ENCODE assay signal across 1 cellular context in genomic region chr2:42722328-42723190, GRCh38.
TF ChIP-seq lines count a peak whose summit lies in the region.

No MANE protein-coding gene starts in this region.

TF ChIP-seq in H1, 55 proteins besides CTCF, POLR2A, EP300 and RAD21 (continued from another document):
- TF ChIP-seq SIN3A (conservative IDR thresholded peaks at IDR 0.05 in 1 of 2, IDR thresholded peaks at IDR 0.05 in 1 of 2; ENCODE audit: low read depth in 1 of 2, low read length in 2 of 2) = no peak
- TF ChIP-seq, protein P1, sequence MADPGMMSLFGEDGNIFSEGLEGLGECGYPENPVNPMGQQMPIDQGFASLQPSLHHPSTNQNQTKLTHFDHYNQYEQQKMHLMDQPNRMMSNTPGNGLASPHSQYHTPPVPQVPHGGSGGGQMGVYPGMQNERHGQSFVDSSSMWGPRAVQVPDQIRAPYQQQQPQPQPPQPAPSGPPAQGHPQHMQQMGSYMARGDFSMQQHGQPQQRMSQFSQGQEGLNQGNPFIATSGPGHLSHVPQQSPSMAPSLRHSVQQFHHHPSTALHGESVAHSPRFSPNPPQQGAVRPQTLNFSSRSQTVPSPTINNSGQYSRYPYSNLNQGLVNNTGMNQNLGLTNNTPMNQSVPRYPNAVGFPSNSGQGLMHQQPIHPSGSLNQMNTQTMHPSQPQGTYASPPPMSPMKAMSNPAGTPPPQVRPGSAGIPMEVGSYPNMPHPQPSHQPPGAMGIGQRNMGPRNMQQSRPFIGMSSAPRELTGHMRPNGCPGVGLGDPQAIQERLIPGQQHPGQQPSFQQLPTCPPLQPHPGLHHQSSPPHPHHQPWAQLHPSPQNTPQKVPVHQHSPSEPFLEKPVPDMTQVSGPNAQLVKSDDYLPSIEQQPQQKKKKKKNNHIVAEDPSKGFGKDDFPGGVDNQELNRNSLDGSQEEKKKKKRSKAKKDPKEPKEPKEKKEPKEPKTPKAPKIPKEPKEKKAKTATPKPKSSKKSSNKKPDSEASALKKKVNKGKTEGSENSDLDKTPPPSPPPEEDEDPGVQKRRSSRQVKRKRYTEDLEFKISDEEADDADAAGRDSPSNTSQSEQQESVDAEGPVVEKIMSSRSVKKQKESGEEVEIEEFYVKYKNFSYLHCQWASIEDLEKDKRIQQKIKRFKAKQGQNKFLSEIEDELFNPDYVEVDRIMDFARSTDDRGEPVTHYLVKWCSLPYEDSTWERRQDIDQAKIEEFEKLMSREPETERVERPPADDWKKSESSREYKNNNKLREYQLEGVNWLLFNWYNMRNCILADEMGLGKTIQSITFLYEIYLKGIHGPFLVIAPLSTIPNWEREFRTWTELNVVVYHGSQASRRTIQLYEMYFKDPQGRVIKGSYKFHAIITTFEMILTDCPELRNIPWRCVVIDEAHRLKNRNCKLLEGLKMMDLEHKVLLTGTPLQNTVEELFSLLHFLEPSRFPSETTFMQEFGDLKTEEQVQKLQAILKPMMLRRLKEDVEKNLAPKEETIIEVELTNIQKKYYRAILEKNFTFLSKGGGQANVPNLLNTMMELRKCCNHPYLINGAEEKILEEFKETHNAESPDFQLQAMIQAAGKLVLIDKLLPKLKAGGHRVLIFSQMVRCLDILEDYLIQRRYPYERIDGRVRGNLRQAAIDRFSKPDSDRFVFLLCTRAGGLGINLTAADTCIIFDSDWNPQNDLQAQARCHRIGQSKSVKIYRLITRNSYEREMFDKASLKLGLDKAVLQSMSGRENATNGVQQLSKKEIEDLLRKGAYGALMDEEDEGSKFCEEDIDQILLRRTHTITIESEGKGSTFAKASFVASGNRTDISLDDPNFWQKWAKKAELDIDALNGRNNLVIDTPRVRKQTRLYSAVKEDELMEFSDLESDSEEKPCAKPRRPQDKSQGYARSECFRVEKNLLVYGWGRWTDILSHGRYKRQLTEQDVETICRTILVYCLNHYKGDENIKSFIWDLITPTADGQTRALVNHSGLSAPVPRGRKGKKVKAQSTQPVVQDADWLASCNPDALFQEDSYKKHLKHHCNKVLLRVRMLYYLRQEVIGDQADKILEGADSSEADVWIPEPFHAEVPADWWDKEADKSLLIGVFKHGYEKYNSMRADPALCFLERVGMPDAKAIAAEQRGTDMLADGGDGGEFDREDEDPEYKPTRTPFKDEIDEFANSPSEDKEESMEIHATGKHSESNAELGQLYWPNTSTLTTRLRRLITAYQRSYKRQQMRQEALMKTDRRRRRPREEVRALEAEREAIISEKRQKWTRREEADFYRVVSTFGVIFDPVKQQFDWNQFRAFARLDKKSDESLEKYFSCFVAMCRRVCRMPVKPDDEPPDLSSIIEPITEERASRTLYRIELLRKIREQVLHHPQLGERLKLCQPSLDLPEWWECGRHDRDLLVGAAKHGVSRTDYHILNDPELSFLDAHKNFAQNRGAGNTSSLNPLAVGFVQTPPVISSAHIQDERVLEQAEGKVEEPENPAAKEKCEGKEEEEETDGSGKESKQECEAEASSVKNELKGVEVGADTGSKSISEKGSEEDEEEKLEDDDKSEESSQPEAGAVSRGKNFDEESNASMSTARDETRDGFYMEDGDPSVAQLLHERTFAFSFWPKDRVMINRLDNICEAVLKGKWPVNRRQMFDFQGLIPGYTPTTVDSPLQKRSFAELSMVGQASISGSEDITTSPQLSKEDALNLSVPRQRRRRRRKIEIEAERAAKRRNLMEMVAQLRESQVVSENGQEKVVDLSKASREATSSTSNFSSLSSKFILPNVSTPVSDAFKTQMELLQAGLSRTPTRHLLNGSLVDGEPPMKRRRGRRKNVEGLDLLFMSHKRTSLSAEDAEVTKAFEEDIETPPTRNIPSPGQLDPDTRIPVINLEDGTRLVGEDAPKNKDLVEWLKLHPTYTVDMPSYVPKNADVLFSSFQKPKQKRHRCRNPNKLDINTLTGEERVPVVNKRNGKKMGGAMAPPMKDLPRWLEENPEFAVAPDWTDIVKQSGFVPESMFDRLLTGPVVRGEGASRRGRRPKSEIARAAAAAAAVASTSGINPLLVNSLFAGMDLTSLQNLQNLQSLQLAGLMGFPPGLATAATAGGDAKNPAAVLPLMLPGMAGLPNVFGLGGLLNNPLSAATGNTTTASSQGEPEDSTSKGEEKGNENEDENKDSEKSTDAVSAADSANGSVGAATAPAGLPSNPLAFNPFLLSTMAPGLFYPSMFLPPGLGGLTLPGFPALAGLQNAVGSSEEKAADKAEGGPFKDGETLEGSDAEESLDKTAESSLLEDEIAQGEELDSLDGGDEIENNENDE (IDR thresholded peaks at IDR 0.05; ENCODE audit: insufficient replicate concordance, low read length) = no peak
